ENCODE assay signal across 8 cellular contexts in genomic region chr21:10342261-10342956, GRCh38.
DNase-seq lines count a peak whose midpoint lies in the region; ATAC-seq and TF ChIP-seq lines count a peak whose summit lies in the region.
"Not testable (repeated sequence)": the region's sequence is repeated elsewhere in the genome, so short reads cannot be mapped to it uniquely, and the experiment has no call there.

No MANE protein-coding gene starts in this region.

- 72 to 73% methylated on average over 24 to 27 of the region's 46 CpGs for WGBS in aorta, 2 donors

- H3K4me3 ChIP-seq in MM.1S (ENCODE audit: low read length) = peak overlapping the region; percentile 59
- not testable (repeated sequence) for H3K4me3 ChIP-seq in aorta (ENCODE audit: low read length in 2 of 2)

- H3K9me3 ChIP-seq in MM.1S (replicated peaks; ENCODE audit: insufficient read depth, low read length); aorta (ENCODE audit: control insufficient read depth, low read length): not testable (repeated sequence)

- not testable (repeated sequence) for H4K20me1 ChIP-seq in MM.1S (ENCODE audit: insufficient read depth, low read length)

- H3K4me3 Mint-ChIP-seq in activated B cell treated with CpG ODN at 0.5 μM for 24 hours; chondrocyte (ENCODE audit: unreplicated experiment); natural killer cell: not testable (repeated sequence)

- peak; percentile 51 for ATAC-seq in HG02678 (IDR thresholded peaks at IDR 0.05; ENCODE audit: unreplicated experiment)
- peak; percentile 94 for ATAC-seq in activated B cell treated with CpG ODN at 0.5 μM for 24 hours (ENCODE audit: low read depth)
- peak; percentile 37 for ATAC-seq in left colon
- peak; percentile 21 to 87 (median 73) for ATAC-seq in natural killer cell
- ATAC-seq in aorta (ENCODE audit: low FRiP score) = peak; percentile 8

- not testable (repeated sequence) for H3K27ac Mint-ChIP-seq in activated B cell treated with CpG ODN at 0.5 μM for 24 hours; chondrocyte (ENCODE audit: unreplicated experiment); natural killer cell

- intact Hi-C loops in activated B cell treated with CpG ODN at 0.5 μM for 24 hours (cut with micrococcal nuclease); left colon (cut with DNase I, micrococcal nuclease); natural killer cell (cut with micrococcal nuclease); aorta (cut with DNase I): not testable (repeated sequence)

- DNase-seq in Daoy (ENCODE audit: low read depth) (peak; percentile 54), MM.1S (peak; percentile 65), chondrocyte (ENCODE audit: low spot score) (peak; percentile 97), aorta (peak in 1 of 2 donors; percentile 83)
- not testable (repeated sequence) for DNase-seq in activated B cell treated with CpG ODN at 0.5 μM for 24 hours, left colon, natural killer cell

- H2AFZ ChIP-seq in MM.1S (ENCODE audit: low read length) = peak overlapping the region; percentile 30; the same call in 1 of the 2 replicates

- POLR2A ChIA-PET in activated B cell treated with CpG ODN at 0.5 μM for 24 hours (lab: Charles Lee) = not testable (repeated sequence)

- peak overlapping the region; percentile 68 for H3K9ac ChIP-seq in MM.1S (ENCODE audit: low read length)

- H3F3A ChIP-seq in MM.1S (ENCODE audit: insufficient read depth, low read length) = not testable (repeated sequence)

- not testable (repeated sequence) for H3K4me1 Mint-ChIP-seq in activated B cell treated with CpG ODN at 0.5 μM for 24 hours; chondrocyte (ENCODE audit: low read depth); natural killer cell

- H3K27ac ChIP-seq in MM.1S (ENCODE audit: low read length) = peak overlapping the region; percentile 67; the same call in 1 of the 2 replicates
- not testable (repeated sequence) for H3K27ac ChIP-seq in aorta (ENCODE audit: low read depth in 1 of 2, low read length in 2 of 2)

- not testable (repeated sequence) for H3K4me1 ChIP-seq in MM.1S (ENCODE audit: low read length); aorta (ENCODE audit: control insufficient read depth in 1 of 2, insufficient read depth in 2 of 2, low read length in 2 of 2)

- not testable (repeated sequence) for H3K36me3 ChIP-seq in MM.1S (replicated peaks; ENCODE audit: insufficient read depth, low read length); aorta (ENCODE audit: control insufficient read depth in 1 of 2, insufficient read depth in 2 of 2, low read length in 1 of 2)

- H3K27me3 Mint-ChIP-seq in activated B cell treated with CpG ODN at 0.5 μM for 24 hours; chondrocyte (ENCODE audit: low read depth); natural killer cell (ENCODE audit: low read depth in 2 of 2): not testable (repeated sequence)

- peaks cover 43% of the 10 kb centered on the region for H3K79me2 ChIP-seq in MM.1S (ENCODE audit: low read length)

- not testable (repeated sequence) for H3K9me2 ChIP-seq in MM.1S (replicated peaks; ENCODE audit: insufficient read depth, low read length)

- H3K9me3 Mint-ChIP-seq in activated B cell treated with CpG ODN at 0.5 μM for 24 hours = peaks cover 30% of the 10 kb centered on the region
- peaks cover 50% of the 10 kb centered on the region for H3K9me3 Mint-ChIP-seq in chondrocyte (ENCODE audit: low read depth)
- peaks cover 24 to 37% of the 10 kb centered on the region in 2 donors for H3K9me3 Mint-ChIP-seq in natural killer cell

- not testable (repeated sequence) for H3K27me3 ChIP-seq in MM.1S (replicated peaks; ENCODE audit: insufficient read depth, low read length); aorta (ENCODE audit: control insufficient read depth in 1 of 2, insufficient read depth in 2 of 2, low read length in 1 of 2)

- not testable (repeated sequence) for H3K36me3 Mint-ChIP-seq in activated B cell treated with CpG ODN at 0.5 μM for 24 hours (ENCODE audit: low read depth); chondrocyte (ENCODE audit: low read depth)
- peaks cover 52% of the 10 kb centered on the region for H3K36me3 Mint-ChIP-seq in natural killer cell

- CTCF ChIA-PET in activated B cell treated with CpG ODN at 0.5 μM for 24 hours (lab: Charles Lee) = not testable (repeated sequence)

- peak overlapping the region; percentile 40; the same call in 1 of the 2 replicates for H3K4me2 ChIP-seq in MM.1S (ENCODE audit: low read depth, low read length)

- not testable (repeated sequence) for TF ChIP-seq CTCF in MM.1S (IDR thresholded peaks at IDR 0.05; ENCODE audit: low read length); activated B cell treated with CpG ODN at 0.5 μM for 24 hours (IDR thresholded peaks at IDR 0.05); chondrocyte (IDR thresholded peaks at IDR 0.05); natural killer cell (IDR thresholded peaks at IDR 0.05)

Comparison
In these comparisons a context has a peak if more than half of its experiments do, and no peak if none do; other contexts are left out.
1. ATAC-seq: peak in every context shown above with its lines; median percentile 94 in activated B cell treated with CpG ODN at 0.5 μM for 24 hours; 73 in natural killer cell; 51 in HG02678; 37 in left colon; 8 in aorta.